Comparison of ENCODE assay signal across 22 cellular contexts in genomic region chr1:183697814-183698590, GRCh38. TPM values are rescaled to one million over a fixed set of nuclear protein-coding genes. Genes with fewer than 3 reads are reported as not detected.
"Had no signal": no experiment of that assay in that cellular context is flagged by ENCODE, and none has a peak within 500 bp of the region (broad histone marks: within the 10 kb centered on the region; RNA-seq: fewer than 3 reads in every experiment).

No MANE protein-coding gene starts in this region.

- H3K9me3 ChIP-seq: sigmoid colon, SK-N-SH, upper lobe of left lung had no signal

- H3K27ac ChIP-seq: coronary artery, sigmoid colon, upper lobe of left lung had no signal

- H3K36me3 Mint-ChIP-seq: natural killer cell treated with Interleukin-12 subunit alpha and Interleukin-12 subunit beta and Interleukin-15 and Interleukin-18, amount 100 ng/mL, for 72 hours had no signal

- ATAC-seq: activated CD8-positive, alpha-beta memory T cell treated with anti-CD3 and anti-CD28 coated beads, Interleukin-2, amount 10 ng/mL, durations not matched to agents 7 days and 5 days; effector memory CD8-positive, alpha-beta T cell; natural killer cell treated with Interleukin-12 subunit alpha and Interleukin-12 subunit beta and Interleukin-15 and Interleukin-18, amount 100 ng/mL, for 72 hours had no signal

- FAIRE-seq: astrocyte had no signal

- H3K9ac ChIP-seq: SK-N-SH had no signal

- H3K27me3 ChIP-seq: sigmoid colon, upper lobe of left lung had no signal

- H3K27ac Mint-ChIP-seq: activated B cell treated with CpG ODN at 0.5 μM for 24 hours; activated CD4-positive, alpha-beta T cell treated with anti-CD3 and anti-CD28 coated beads, Interleukin-2, amount 10 ng/mL, durations not matched to agents 7 days and 5 days; activated CD8-positive, alpha-beta memory T cell treated with anti-CD3 and anti-CD28 coated beads, Interleukin-2, amount 10 ng/mL, durations not matched to agents 7 days and 5 days; effector memory CD8-positive, alpha-beta T cell; natural killer cell treated with Interleukin-12 subunit alpha and Interleukin-12 subunit beta and Interleukin-15 and Interleukin-18, amount 100 ng/mL, for 72 hours; stimulated activated naive B cell treated with anti-CD40 and anti-IgM and Interleukin-4, amounts not matched to agents 10 μg/mL and 1 μg/mL and 100 μg/mL, for 72 hours had no signal

- H3K4me3 Mint-ChIP-seq: activated B cell treated with CpG ODN at 0.5 μM for 24 hours; activated CD4-positive, alpha-beta T cell treated with anti-CD3 and anti-CD28 coated beads, Interleukin-2, amount 10 ng/mL, durations not matched to agents 7 days and 5 days; activated CD8-positive, alpha-beta memory T cell treated with anti-CD3 and anti-CD28 coated beads, Interleukin-2, amount 10 ng/mL, durations not matched to agents 7 days and 5 days; effector memory CD8-positive, alpha-beta T cell; natural killer cell treated with Interleukin-12 subunit alpha and Interleukin-12 subunit beta and Interleukin-15 and Interleukin-18, amount 100 ng/mL, for 72 hours; stimulated activated naive B cell treated with anti-CD40 and anti-IgM and Interleukin-4, amounts not matched to agents 10 μg/mL and 1 μg/mL and 100 μg/mL, for 72 hours had no signal

- H3K4me3 ChIP-seq: coronary artery, sigmoid colon, upper lobe of left lung had no signal

- H3K36me3 ChIP-seq: sigmoid colon, upper lobe of left lung had no signal

- DNase-seq: activated B cell treated with CpG ODN at 0.5 μM for 24 hours; activated CD4-positive, alpha-beta T cell treated with anti-CD3 and anti-CD28 coated beads, Interleukin-2, amount 10 ng/mL, durations not matched to agents 7 days and 5 days; activated CD8-positive, alpha-beta memory T cell treated with anti-CD3 and anti-CD28 coated beads, Interleukin-2, amount 10 ng/mL, durations not matched to agents 7 days and 5 days; activated gamma-delta T cell treated with Interleukin-2 at 50 U/mL for 16 hours; activated T-cell treated with anti-CD3 and anti-CD28 coated beads, Interleukin-2, amount 50 U/mL, for 48 hours; effector memory CD8-positive, alpha-beta T cell; erythroblast; kidney glomerular epithelial cell; mammary epithelial cell; occipital lobe; sigmoid colon; SK-N-SH; stimulated activated CD4-positive, alpha-beta T cell treated with anti-CD3 and anti-CD28 coated beads, Interleukin-2, amount 100 ng/mL, for 24 hours; stimulated activated naive B cell treated with anti-CD40 and anti-IgM and Interleukin-4, amounts not matched to agents 10 μg/mL and 1 μg/mL and 100 μg/mL, for 72 hours; upper lobe of left lung had no signal

- H3K27me3 Mint-ChIP-seq: activated B cell treated with CpG ODN at 0.5 μM for 24 hours; activated CD4-positive, alpha-beta T cell treated with anti-CD3 and anti-CD28 coated beads, Interleukin-2, amount 10 ng/mL, durations not matched to agents 7 days and 5 days; activated CD8-positive, alpha-beta memory T cell treated with anti-CD3 and anti-CD28 coated beads, Interleukin-2, amount 10 ng/mL, durations not matched to agents 7 days and 5 days; effector memory CD8-positive, alpha-beta T cell; stimulated activated naive B cell treated with anti-CD40 and anti-IgM and Interleukin-4, amounts not matched to agents 10 μg/mL and 1 μg/mL and 100 μg/mL, for 72 hours had no signal

- H3K9me3 Mint-ChIP-seq: activated B cell treated with CpG ODN at 0.5 μM for 24 hours; activated CD4-positive, alpha-beta T cell treated with anti-CD3 and anti-CD28 coated beads, Interleukin-2, amount 10 ng/mL, durations not matched to agents 7 days and 5 days; effector memory CD8-positive, alpha-beta T cell; natural killer cell treated with Interleukin-12 subunit alpha and Interleukin-12 subunit beta and Interleukin-15 and Interleukin-18, amount 100 ng/mL, for 72 hours; stimulated activated naive B cell treated with anti-CD40 and anti-IgM and Interleukin-4, amounts not matched to agents 10 μg/mL and 1 μg/mL and 100 μg/mL, for 72 hours had no signal

- H3K4me1 ChIP-seq: sigmoid colon had no signal

- H3K4me2 ChIP-seq: SK-N-SH had no signal

RNA-seq across cellular contexts. Expression of gene APOBEC4, which starts 44.9 kb away (rescaled TPM):
- total RNA-seq: activated B cell treated with CpG ODN at 0.5 μM for 24 hours; activated CD4-positive, alpha-beta T cell treated with anti-CD3 and anti-CD28 coated beads, Interleukin-2, amount 10 ng/mL, durations not matched to agents 7 days and 5 days; activated CD8-positive, alpha-beta memory T cell treated with anti-CD3 and anti-CD28 coated beads, Interleukin-2, amount 10 ng/mL, durations not matched to agents 7 days and 5 days; astrocyte; cardiac septum; mammary epithelial cell; mucosa of gallbladder; natural killer cell treated with Interleukin-12 subunit alpha and Interleukin-12 subunit beta and Interleukin-15 and Interleukin-18, amount 100 ng/mL, for 72 hours; occipital lobe; pulmonary artery endothelial cell; sigmoid colon; T-helper 1 cell treated with Interleukin-12 subunit alpha and Interleukin-12 subunit beta and Interleukin-4 antibody, amounts not matched to agents 30 ng/mL and 1 ng/mL, for 36 hours had no signal
- polyA plus RNA-seq: mammary epithelial cell, SK-N-SH had no signal
